Comparison of ENCODE assay signal across 8 cellular contexts in genomic region chr7:107043916-107044346, GRCh38. TPM values are rescaled to one million over a fixed set of nuclear protein-coding genes. Genes with fewer than 3 reads are reported as not detected.
A peak's percentile ranks its signal among the peaks of the same experiment; 100 is the strongest.
DNase-seq lines count a peak whose midpoint lies in the region; ATAC-seq, FAIRE-seq and TF ChIP-seq lines count a peak whose summit lies in the region.

No MANE protein-coding gene starts in this region.

- peak overlapping the region; percentile 45 for H3K9ac ChIP-seq in astrocyte (ENCODE audit: low read length)

- H3K79me2 ChIP-seq in astrocyte (ENCODE audit: insufficient read depth, low read length): no peaks in the 10 kb centered on the region

- FAIRE-seq in astrocyte (lab: Jason Lieb, UNC): no peak

- H3K36me3 ChIP-seq in astrocyte (ENCODE audit: insufficient read depth, low read length) (no peaks in the 10 kb centered on the region), lower lobe of right lung (no peaks in the 10 kb centered on the region), upper lobe of left lung (no peaks in the 10 kb centered on the region)

- 32 to 46% methylated on average over 6 of the region's 6 CpGs for WGBS in upper lobe of left lung, 2 donors

- intact Hi-C loops in lower lobe of right lung (cut with DNase I): no loop called here

- TF ChIP-seq CTCF in astrocyte (IDR thresholded peaks at IDR 0.05; ENCODE audit: insufficient read depth, low read depth, low read length) (no peak), lower lobe of right lung (IDR thresholded peaks at IDR 0.05) (no peak), upper lobe of left lung (IDR thresholded peaks at IDR 0.05) (no peak)

- no peak for DNase-seq in activated naive CD4-positive, alpha-beta T cell treated with anti-CD3 and anti-CD28 coated beads, Interleukin-2, amount 50 U/mL, for 72 hours (ENCODE audit: low spot score in 2 of 2)
- DNase-seq in astrocyte (ENCODE audit: low read depth) (peak; percentile 3), lower lobe of right lung (no peak), upper lobe of left lung (no peak), NOMO-1 treated with dmso at 0.1 percent for 144 hours (lab: John Stamatoyannopoulos, UW; ENCODE audit: unreplicated experiment) (no peak)
- no peak for DNase-seq in activated effector memory CD4-positive, alpha-beta T cell treated with anti-CD3 and anti-CD28 coated beads, Interleukin-2, amount 50 U/mL, for 16 hours

- H3K4me3 Mint-ChIP-seq in activated naive CD4-positive, alpha-beta T cell treated with anti-CD3 and anti-CD28 coated beads, Interleukin-2, amount 50 U/mL, for 24 hours: peak overlapping the region; percentile 86
- peak overlapping the region; percentile 84 for H3K4me3 Mint-ChIP-seq in astrocyte (ENCODE audit: unreplicated experiment)

- peak overlapping the region; percentile 97 for H3K4me2 ChIP-seq in astrocyte (ENCODE audit: low read length)

- H3K9me3 ChIP-seq in astrocyte (ENCODE audit: insufficient read depth, low read depth, low read length): no peaks in the 10 kb centered on the region
- no peaks in the 10 kb centered on the region for H3K9me3 ChIP-seq in lower lobe of right lung
- H3K9me3 ChIP-seq in upper lobe of left lung: no peaks in the 10 kb centered on the region

- no peak for ATAC-seq in activated naive CD4-positive, alpha-beta T cell treated with anti-CD3 and anti-CD28 coated beads, Interleukin-2, amount 50 U/mL, for 72 hours
- ATAC-seq in lower lobe of right lung: no peak
- no peak for ATAC-seq in upper lobe of left lung (ENCODE audit: low FRiP score in 2 of 2)
- ATAC-seq in HG02610 (IDR thresholded peaks at IDR 0.05; ENCODE audit: unreplicated experiment): no peak

- H3K4me3 ChIP-seq in astrocyte (ENCODE audit: insufficient read depth, low read depth, low read length) (peak overlapping the region; percentile 58), lower lobe of right lung (peak overlapping the region; percentile 75), upper lobe of left lung (peak overlapping the region; percentile 59 to 84 (median 72))

- H3K27me3 Mint-ChIP-seq in activated naive CD4-positive, alpha-beta T cell treated with anti-CD3 and anti-CD28 coated beads, Interleukin-2, amount 50 U/mL, for 24 hours: peaks cover 23% of the 10 kb centered on the region
- no peaks in the 10 kb centered on the region for H3K27me3 Mint-ChIP-seq in astrocyte (ENCODE audit: low read depth, unreplicated experiment)

- no peak for TF ChIP-seq EP300 in upper lobe of left lung (IDR thresholded peaks at IDR 0.05)

- H3K9me3 Mint-ChIP-seq in activated naive CD4-positive, alpha-beta T cell treated with anti-CD3 and anti-CD28 coated beads, Interleukin-2, amount 50 U/mL, for 24 hours: no peaks in the 10 kb centered on the region
- H3K9me3 Mint-ChIP-seq in activated naive CD4-positive, alpha-beta T cell treated with anti-CD3 and anti-CD28 coated beads, Interleukin-2, amount 50 U/mL, for 72 hours: no peaks in the 10 kb centered on the region
- no peaks in the 10 kb centered on the region for H3K9me3 Mint-ChIP-seq in astrocyte (ENCODE audit: unreplicated experiment)

- peak overlapping the region; percentile 3 for H3K27ac Mint-ChIP-seq in activated naive CD4-positive, alpha-beta T cell treated with anti-CD3 and anti-CD28 coated beads, Interleukin-2, amount 50 U/mL, for 24 hours
- H3K27ac Mint-ChIP-seq in activated naive CD4-positive, alpha-beta T cell treated with anti-CD3 and anti-CD28 coated beads, Interleukin-2, amount 50 U/mL, for 72 hours: no peak overlapping the region
- no peak overlapping the region for H3K27ac Mint-ChIP-seq in astrocyte (ENCODE audit: unreplicated experiment)

- peaks cover 13% of the 10 kb centered on the region for H3K4me1 ChIP-seq in astrocyte (ENCODE audit: insufficient read depth, low read length)
- peaks cover 15% of the 10 kb centered on the region for H3K4me1 ChIP-seq in lower lobe of right lung
- peaks cover 12 to 23% (median 14%) of the 10 kb centered on the region in 4 donors for H3K4me1 ChIP-seq in upper lobe of left lung

- H4K20me1 ChIP-seq in astrocyte (ENCODE audit: insufficient read depth, low read length): no peaks in the 10 kb centered on the region

- no peak for TF ChIP-seq POLR2A in upper lobe of left lung (IDR thresholded peaks at IDR 0.05)

- no peaks in the 10 kb centered on the region for H3K27me3 ChIP-seq in astrocyte (ENCODE audit: insufficient read depth, low read length)
- H3K27me3 ChIP-seq in lower lobe of right lung (ENCODE audit: low read depth): peaks cover 5% of the 10 kb centered on the region
- no peaks in the 10 kb centered on the region for H3K27me3 ChIP-seq in upper lobe of left lung

- peaks cover 11% of the 10 kb centered on the region for H3K4me1 Mint-ChIP-seq in activated naive CD4-positive, alpha-beta T cell treated with anti-CD3 and anti-CD28 coated beads, Interleukin-2, amount 50 U/mL, for 24 hours
- peaks cover 13% of the 10 kb centered on the region for H3K4me1 Mint-ChIP-seq in astrocyte (ENCODE audit: low read depth, unreplicated experiment)

- no peaks in the 10 kb centered on the region for H3K36me3 Mint-ChIP-seq in activated naive CD4-positive, alpha-beta T cell treated with anti-CD3 and anti-CD28 coated beads, Interleukin-2, amount 50 U/mL, for 24 hours
- H3K36me3 Mint-ChIP-seq in activated naive CD4-positive, alpha-beta T cell treated with anti-CD3 and anti-CD28 coated beads, Interleukin-2, amount 50 U/mL, for 72 hours: no peaks in the 10 kb centered on the region
- no peaks in the 10 kb centered on the region for H3K36me3 Mint-ChIP-seq in astrocyte (ENCODE audit: low read depth, unreplicated experiment)

- H2AFZ ChIP-seq in astrocyte (ENCODE audit: low read depth, low read length): peak overlapping the region; percentile 70

- H3K27ac ChIP-seq in astrocyte (ENCODE audit: low read depth, low read length): no peak overlapping the region
- H3K27ac ChIP-seq in lower lobe of right lung: peak overlapping the region; percentile 52
- peak overlapping the region; percentile 16 to 80 (median 48) for H3K27ac ChIP-seq in upper lobe of left lung

RNA-seq across cellular contexts. Expression of gene PRKAR2B, which starts 0.6 kb away (rescaled TPM):
- 1 to 10 TPM in 1 of 2 donors, under 1 TPM in 1; 0.71 to 1.7 TPM for total RNA-seq in activated naive CD4-positive, alpha-beta T cell treated with anti-CD3 and anti-CD28 coated beads, Interleukin-2, amount 50 U/mL, for 72 hours
- total RNA-seq in astrocyte: 6.4 and 7.6 TPM in 2 replicates
- total RNA-seq in lower lobe of right lung: 10.3 TPM
- 10 to 100 TPM in 3 of 6 donors, 1 to 10 TPM in 3; 6.5 to 24.1 (median 9.8) TPM for total RNA-seq in upper lobe of left lung
